ENCODE assay signal across 12 cellular contexts in the genomic region with DNA sequence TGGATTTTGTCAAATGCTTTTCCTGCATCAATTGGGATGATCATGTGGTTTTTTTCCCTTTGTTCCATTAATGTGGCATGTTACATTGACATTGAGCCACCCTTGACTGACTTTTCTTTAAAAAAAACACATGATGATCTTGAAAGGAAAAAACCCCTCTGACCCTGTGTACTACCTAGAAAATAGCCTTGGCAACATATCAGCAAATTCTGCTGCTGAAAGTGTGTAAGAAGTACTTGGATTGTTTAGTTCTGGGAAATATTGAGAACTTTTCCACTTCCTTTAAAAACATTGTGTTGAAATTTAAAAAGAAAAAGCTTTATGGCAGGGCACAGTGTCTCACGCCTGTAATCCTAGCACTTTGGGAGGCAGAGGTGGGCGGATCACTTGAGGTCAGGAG.
"Had no signal": no experiment of that assay in that cellular context is flagged by ENCODE, and none has a peak within 500 bp of the region (broad histone marks: within the 10 kb centered on the region; RNA-seq: fewer than 3 reads in every experiment).

No MANE protein-coding gene starts in this region.

- H3K9me3 Mint-ChIP-seq: natural killer cell; stimulated activated memory B cell treated with anti-CD40 and anti-IgM and Interleukin-4, amounts not matched to agents 10 μg/mL and 1 μg/mL and 100 μg/mL, for 72 hours had no signal

- H3K27me3 ChIP-seq: ascending aorta, SJSA1 had no signal

- H3K27ac ChIP-seq: ascending aorta, SJSA1 had no signal

- DNase-seq: activated CD4-positive, alpha-beta T cell treated with anti-CD3 and anti-CD28 coated beads, Interleukin-2, amount 50 U/mL, for 48 hours; activated effector memory CD4-positive, alpha-beta T cell treated with anti-CD3 and anti-CD28 coated beads, Interleukin-2, amount 50 U/mL, for 16 hours; activated T-cell treated with anti-CD3 and anti-CD28 coated beads, Interleukin-2, amount 50 U/mL, for 4 hours; natural killer cell; small intestine; substantia nigra had no signal

- H3K4me1 Mint-ChIP-seq: natural killer cell; stimulated activated memory B cell treated with anti-CD40 and anti-IgM and Interleukin-4, amounts not matched to agents 10 μg/mL and 1 μg/mL and 100 μg/mL, for 72 hours had no signal

- H3K4me3 Mint-ChIP-seq: activated naive CD8-positive, alpha-beta T cell; activated T-cell treated with anti-CD3 and anti-CD28 coated beads, Interleukin-2, amount 50 U/mL, for 4 hours; natural killer cell; stimulated activated memory B cell treated with anti-CD40 and anti-IgM and Interleukin-4, amounts not matched to agents 10 μg/mL and 1 μg/mL and 100 μg/mL, for 72 hours had no signal

- ATAC-seq: activated CD4-positive, CD25-positive, alpha-beta regulatory T cell treated with anti-CD3 and anti-CD28 coated beads, Interleukin-2, amount 50 U/mL, for 24 hours; activated T-cell treated with anti-CD3 and anti-CD28 coated beads, Interleukin-2, amount 50 U/mL, for 4 hours; natural killer cell; stimulated activated memory B cell treated with anti-CD40 and anti-IgM and Interleukin-4, amounts not matched to agents 10 μg/mL and 1 μg/mL and 100 μg/mL, for 72 hours had no signal

- H3K4me3 ChIP-seq: ascending aorta, SJSA1 had no signal

- H3K36me3 Mint-ChIP-seq: natural killer cell; stimulated activated memory B cell treated with anti-CD40 and anti-IgM and Interleukin-4, amounts not matched to agents 10 μg/mL and 1 μg/mL and 100 μg/mL, for 72 hours had no signal

- H3K4me1 ChIP-seq: SJSA1 had no signal

- H3K27ac Mint-ChIP-seq: activated naive CD8-positive, alpha-beta T cell; natural killer cell; progenitor cell of endocrine pancreas; stimulated activated memory B cell treated with anti-CD40 and anti-IgM and Interleukin-4, amounts not matched to agents 10 μg/mL and 1 μg/mL and 100 μg/mL, for 72 hours had no signal

- H3K9me3 ChIP-seq: ascending aorta, SJSA1 had no signal

- H3K36me3 ChIP-seq: SJSA1 had no signal

- H3K27me3 Mint-ChIP-seq: activated naive CD8-positive, alpha-beta T cell had no signal
